Comparison of ENCODE assay signal across 9 cellular contexts in genomic region chr4:146340798-146341197, GRCh38.
A peak's percentile ranks its signal among the peaks of the same experiment; 100 is the strongest.
DNase-seq lines count a peak whose midpoint lies in the region; ATAC-seq, FAIRE-seq and TF ChIP-seq lines count a peak whose summit lies in the region.
"Had no signal": no experiment of that assay in that cellular context is flagged by ENCODE, and none has a peak within 500 bp of the region (broad histone marks: within the 10 kb centered on the region; RNA-seq: fewer than 3 reads in every experiment).

No MANE protein-coding gene starts in this region.

- DNase-seq in PC-9: no peak
- peak; percentile 57 for DNase-seq in fibroblast of peridontal ligament (ENCODE audit: extremely low read depth)
- no peak for DNase-seq in T-helper 9 cell
- DNase-seq in cerebellar cortex (ENCODE audit: low spot score): no peak
- DNase-seq in inferior parietal cortex (ENCODE audit: extremely low spot score): no peak
- DNase-seq: NCI-H774 had no signal

- H3K4me2 ChIP-seq in PC-9: no peak overlapping the region

- no peaks in the 10 kb centered on the region for H3K9me3 ChIP-seq in PC-9 (ENCODE audit: insufficient read depth, low read depth)

- H3K4me1 ChIP-seq in PC-9 (replicated peaks; ENCODE audit: insufficient read depth): peaks cover 36% of the 10 kb centered on the region

- H3K4me3 ChIP-seq in PC-9: no peak overlapping the region

- peaks cover 19% of the 10 kb centered on the region for H3F3A ChIP-seq in PC-9 (ENCODE audit: insufficient read depth, low read depth)

- TF ChIP-seq CTCF in PC-9 (conservative IDR thresholded peaks at IDR 0.05): peak; percentile 69

- H3K79me2 ChIP-seq in PC-9 (ENCODE audit: low read depth): no peaks in the 10 kb centered on the region

- no peaks in the 10 kb centered on the region for H4K20me1 ChIP-seq in PC-9 (ENCODE audit: insufficient read depth)

- intact Hi-C loops in PC-9 (cut with micrococcal nuclease; ENCODE audit: unreplicated experiment): loop anchor here (2.0 to 5.0 kb wide), 2 partner anchors 243 to 722 kb away; partner anchors contain the start of gene MMAA

- no peak overlapping the region for H3K27ac ChIP-seq in PC-9

- FAIRE-seq in A204.1 (lab: Jason Lieb, UNC) (peak; percentile 97), G401.6 (lab: Jason Lieb, UNC) (peak; percentile 85)

- no peak for ATAC-seq in HG02571 (IDR thresholded peaks at IDR 0.05; ENCODE audit: unreplicated experiment)

- CTCF ChIA-PET in PC-9 (lab: Charles Lee): interaction anchor here (0.7 to 1.2 kb wide), 2 partner anchors 481 to 757 kb away, joined by 3 read pairs; no protein-coding TSS in a partner anchor

- POLR2A ChIA-PET in PC-9 (lab: Charles Lee; ENCODE audit: unreplicated experiment): no interaction called here

- BruUV-seq in PC-9 (replicated peaks; lab: Mats Ljungman, UMichigan): no TSS peak

- no peaks in the 10 kb centered on the region for H3K36me3 ChIP-seq in PC-9 (ENCODE audit: low read depth)

- H3K27me3 ChIP-seq in PC-9 (ENCODE audit: insufficient read depth, low read depth): no peaks in the 10 kb centered on the region

- H3K9me2 ChIP-seq in PC-9 (ENCODE audit: insufficient read depth): no peaks in the 10 kb centered on the region

- no peak overlapping the region for H2AFZ ChIP-seq in PC-9
